8 cellular contexts compared by ENCODE assay signal in genomic region chr2:9206991-9207640, GRCh38. TPM values are rescaled to one million over a fixed set of nuclear protein-coding genes. Genes with fewer than 3 reads are reported as not detected.
DNase-seq lines count a peak whose midpoint lies in the region; ATAC-seq lines count a peak whose summit lies in the region.

No MANE protein-coding gene starts in this region.

- DNase-seq in COR-L47 (lab: John Stamatoyannopoulos, UW) (peak; percentile 13), RKO (ENCODE audit: low spot score) (peak; percentile 29), aorta (peak in 1 of 2 donors; percentile 83), superior temporal gyrus (ENCODE audit: extremely low spot score) (no peak)
- DNase-seq in effector memory CD4-positive, alpha-beta T cell = no peak

- H3K27me3 ChIP-seq in effector memory CD4-positive, alpha-beta T cell (replicated peaks; ENCODE audit: control insufficient read depth, insufficient read depth, low read length, poor library complexity, severe bottlenecking) = peaks cover 18% of the 10 kb centered on the region
- peaks cover 38% of the 10 kb centered on the region for H3K27me3 ChIP-seq in mononuclear cell (ENCODE audit: insufficient read depth, low read length)
- no peaks in the 10 kb centered on the region for H3K27me3 ChIP-seq in aorta (ENCODE audit: control insufficient read depth in 1 of 2, insufficient read depth in 2 of 2, low read length in 1 of 2)

- WGBS in aorta, 2 donors = 0% methylated on average over 72 to 84 of the region's 84 CpGs

- ATAC-seq in GM21526 (IDR thresholded peaks at IDR 0.05; ENCODE audit: low FRiP score, unreplicated experiment) (peak; percentile 23), aorta (ENCODE audit: low FRiP score) (peak; percentile 26), HG03159 (IDR thresholded peaks at IDR 0.05; ENCODE audit: unreplicated experiment) (no peak)

- intact Hi-C loops in aorta (cut with DNase I) = loop anchor here (2.0 to 5.0 kb wide), 5 partner anchors 45 to 126 kb away; no protein-coding TSS in a partner anchor

- peaks cover 9% of the 10 kb centered on the region for H3K4me1 ChIP-seq in effector memory CD4-positive, alpha-beta T cell (ENCODE audit: control insufficient read depth, insufficient read depth, low read length, poor library complexity, severe bottlenecking)
- H3K4me1 ChIP-seq in mononuclear cell (ENCODE audit: insufficient read depth, low read length) (peaks cover 12% of the 10 kb centered on the region), aorta (ENCODE audit: control insufficient read depth in 1 of 2, insufficient read depth in 2 of 2, low read length in 2 of 2) (peaks cover 0 to 3% of the 10 kb centered on the region in 2 donors)

- H3K9me3 ChIP-seq in effector memory CD4-positive, alpha-beta T cell (ENCODE audit: control insufficient read depth, low read length) = no peaks in the 10 kb centered on the region
- H3K9me3 ChIP-seq in mononuclear cell (ENCODE audit: low read depth, low read length) = no peaks in the 10 kb centered on the region
- H3K9me3 ChIP-seq in aorta (ENCODE audit: control insufficient read depth, low read length) = no peaks in the 10 kb centered on the region

- H3K27ac ChIP-seq in effector memory CD4-positive, alpha-beta T cell (ENCODE audit: insufficient read depth, low read length, poor library complexity, severe bottlenecking) = no peak overlapping the region
- peak overlapping the region; percentile 90 to 92 for H3K27ac ChIP-seq in aorta (ENCODE audit: low read depth in 1 of 2, low read length in 2 of 2)

- H3K4me3 ChIP-seq in effector memory CD4-positive, alpha-beta T cell (ENCODE audit: insufficient read depth, low read depth, low read length, poor library complexity, severe bottlenecking) = peak overlapping the region; percentile 47
- H3K4me3 ChIP-seq in mononuclear cell (ENCODE audit: low read length) (peak overlapping the region; percentile 23), aorta (ENCODE audit: low read length in 2 of 2) (peak overlapping the region; percentile 87 to 95)

- H3K36me3 ChIP-seq in effector memory CD4-positive, alpha-beta T cell (ENCODE audit: control insufficient read depth, insufficient read depth, low read length) = no peaks in the 10 kb centered on the region
- H3K36me3 ChIP-seq in aorta (ENCODE audit: control insufficient read depth in 1 of 2, insufficient read depth in 2 of 2, low read length in 1 of 2) = no peaks in the 10 kb centered on the region

RNA-seq across cellular contexts. Expression of gene ASAP2, which starts 0.5 kb away (rescaled TPM):
- total RNA-seq in mononuclear cell (4.6 TPM), aorta (10 to 100 TPM; 55.2 to 72.4 TPM)
- polyA plus RNA-seq in aorta = 10 to 100 TPM; 16.7 to 42.4 TPM

Comparison
In these comparisons a context has a peak if more than half of its experiments do, and no peak if none do; other contexts are left out.
1. DNase-seq: peak in COR-L47 (single experiment) and RKO (single experiment); none in effector memory CD4-positive, alpha-beta T cell (0 of 3) and superior temporal gyrus (single experiment).
2. H3K4me3 ChIP-seq: peak in every context shown above with its lines; median percentile 91 in aorta; 47 in effector memory CD4-positive, alpha-beta T cell; 23 in mononuclear cell.
3. RNA of gene ASAP2, which starts 0.5 kb away (total RNA-seq): 55.2 to 72.4 TPM in aorta; 4.6 TPM in mononuclear cell (single experiment); every median in the first group is over 10 times any median in the second.